Comparison of ENCODE assay signal across 34 cellular contexts in the genomic region with DNA sequence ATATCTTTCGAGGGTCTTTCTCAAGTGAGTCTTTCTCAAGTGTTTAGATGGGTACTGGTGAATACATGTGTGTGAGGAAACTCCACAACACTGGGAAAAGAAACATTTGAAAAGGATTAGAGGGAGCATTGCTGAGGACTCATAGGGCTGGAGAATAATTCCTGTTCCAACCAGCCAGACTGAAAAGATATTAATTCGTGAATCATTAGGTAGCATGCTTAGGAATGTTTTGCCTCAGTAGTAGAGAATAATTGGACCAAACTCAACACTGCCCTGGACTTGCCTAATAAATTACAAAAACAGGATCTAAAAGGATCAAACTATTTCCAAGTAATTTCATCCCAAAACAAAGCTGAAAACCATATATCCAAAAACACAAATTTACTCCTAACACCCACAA. TPM values are rescaled to one million over a fixed set of nuclear protein-coding genes. Genes with fewer than 3 reads are reported as not detected.
"Had no signal": no experiment of that assay in that cellular context is flagged by ENCODE, and none has a peak within 500 bp of the region (broad histone marks: within the 10 kb centered on the region; RNA-seq: fewer than 3 reads in every experiment).

No MANE protein-coding gene starts in this region.

- H3K4me3 ChIP-seq: body of pancreas, gastroesophageal sphincter, hepatocyte, sigmoid colon had no signal

- H3K27me3 ChIP-seq: body of pancreas, gastroesophageal sphincter, hepatocyte, neutrophil, sigmoid colon had no signal

- H3K27me3 Mint-ChIP-seq: activated B cell treated with CpG ODN at 0.5 μM for 24 hours; activated CD4-positive, alpha-beta T cell treated with anti-CD3 and anti-CD28 coated beads for 36 hours; activated CD8-positive, alpha-beta memory T cell treated with anti-CD3 and anti-CD28 coated beads, Interleukin-2, amount 10 ng/mL, durations not matched to agents 7 days and 5 days; activated naive CD4-positive, alpha-beta T cell treated with anti-CD3 and anti-CD28 coated beads, Interleukin-2, amount 50 U/mL, for 24 hours; activated naive CD8-positive, alpha-beta T cell treated with anti-CD3 and anti-CD28 coated beads, Interleukin-2, amount 50 U/mL, for 24 hours; effector memory CD8-positive, alpha-beta T cell; naive B cell; progenitor cell of endocrine pancreas; stimulated activated memory B cell treated with anti-CD40 and anti-IgM and Interleukin-4, amounts not matched to agents 10 μg/mL and 1 μg/mL and 100 μg/mL, for 72 hours; stimulated activated naive CD8-positive, alpha-beta T cell treated with anti-CD3 and anti-CD28 coated beads, Interleukin-15, amount 100 ng/mL, for 72 hours; type B pancreatic cell had no signal

- DNase-seq: activated B cell treated with CpG ODN at 0.5 μM for 24 hours; activated CD4-positive, alpha-beta T cell treated with anti-CD3 and anti-CD28 coated beads for 36 hours; activated CD8-positive, alpha-beta memory T cell treated with anti-CD3 and anti-CD28 coated beads, Interleukin-2, amount 10 ng/mL, durations not matched to agents 7 days and 5 days; activated CD8-positive, alpha-beta T cell treated with anti-CD3 and anti-CD28 coated beads, Interleukin-2, amount 10 ng/mL, durations not matched to agents 7 days and 5 days; activated naive CD8-positive, alpha-beta T cell treated with anti-CD3 and anti-CD28 coated beads, Interleukin-2, amount 50 U/mL, for 24 hours; activated T-cell treated with anti-CD3 and anti-CD28 coated beads, Interleukin-2, amount 50 U/mL, for 48 hours; body of pancreas; cortex of kidney; effector memory CD8-positive, alpha-beta T cell; naive B cell; nephron progenitor cell; retina; sigmoid colon; small intestine; stimulated activated CD4-positive, alpha-beta T cell treated with anti-CD3 and anti-CD28 coated beads, Interleukin-4, amount 100 ng/mL, for 4 hours; stimulated activated CD8-positive, alpha-beta memory T cell treated with anti-CD3 and anti-CD28 coated beads, Interleukin-4, amount 100 ng/mL, for 48 hours; stimulated activated naive CD8-positive, alpha-beta T cell treated with anti-CD3 and anti-CD28 coated beads, Interleukin-15, amount 100 ng/mL, for 72 hours; substantia nigra; T-helper 1 cell had no signal

- H3K79me2 ChIP-seq: hepatocyte had no signal

- H3K4me3 Mint-ChIP-seq: activated B cell treated with CpG ODN at 0.5 μM for 24 hours; activated CD4-positive, alpha-beta T cell treated with anti-CD3 and anti-CD28 coated beads for 36 hours; activated CD8-positive, alpha-beta memory T cell treated with anti-CD3 and anti-CD28 coated beads, Interleukin-2, amount 10 ng/mL, durations not matched to agents 7 days and 5 days; activated CD8-positive, alpha-beta T cell treated with anti-CD3 and anti-CD28 coated beads, Interleukin-2, amount 10 ng/mL, durations not matched to agents 7 days and 5 days; activated naive CD4-positive, alpha-beta T cell treated with anti-CD3 and anti-CD28 coated beads, Interleukin-2, amount 50 U/mL, for 24 hours; activated naive CD8-positive, alpha-beta T cell treated with anti-CD3 and anti-CD28 coated beads, Interleukin-2, amount 50 U/mL, for 24 hours; effector memory CD8-positive, alpha-beta T cell; mesothelial cell of epicardium; naive B cell; nephron progenitor cell; stimulated activated memory B cell treated with anti-CD40 and anti-IgM and Interleukin-4, amounts not matched to agents 10 μg/mL and 1 μg/mL and 100 μg/mL, for 72 hours; stimulated activated naive CD8-positive, alpha-beta T cell treated with anti-CD3 and anti-CD28 coated beads, Interleukin-15, amount 100 ng/mL, for 72 hours; T-helper 2 cell treated with Interferon-gamma antibody and Interleukin-4, amounts not matched to agents 5 μg/mL and 100 μg/mL, for 36 hours; type B pancreatic cell had no signal

- H3K27ac Mint-ChIP-seq: activated B cell treated with CpG ODN at 0.5 μM for 24 hours; activated CD4-positive, alpha-beta T cell treated with anti-CD3 and anti-CD28 coated beads for 36 hours; activated CD8-positive, alpha-beta memory T cell treated with anti-CD3 and anti-CD28 coated beads, Interleukin-2, amount 10 ng/mL, durations not matched to agents 7 days and 5 days; activated CD8-positive, alpha-beta T cell treated with anti-CD3 and anti-CD28 coated beads, Interleukin-2, amount 10 ng/mL, durations not matched to agents 7 days and 5 days; activated naive CD4-positive, alpha-beta T cell treated with anti-CD3 and anti-CD28 coated beads, Interleukin-2, amount 50 U/mL, for 24 hours; activated naive CD8-positive, alpha-beta T cell treated with anti-CD3 and anti-CD28 coated beads, Interleukin-2, amount 50 U/mL, for 24 hours; activated T-helper 2 cell treated with anti-CD3 and anti-CD28 coated beads, Interferon-gamma antibody, Interleukin-2, Interleukin-4, amounts not matched to agents 10 μg/mL and 5 μg/mL and 100 μg/mL, durations not matched to agents 14 hours and 24 hours and 36 hours; effector memory CD8-positive, alpha-beta T cell; mesothelial cell of epicardium; nephron progenitor cell; progenitor cell of endocrine pancreas; stimulated activated memory B cell treated with anti-CD40 and anti-IgM and Interleukin-4, amounts not matched to agents 10 μg/mL and 1 μg/mL and 100 μg/mL, for 72 hours; stimulated activated naive CD8-positive, alpha-beta T cell treated with anti-CD3 and anti-CD28 coated beads, Interleukin-15, amount 100 ng/mL, for 72 hours; T-helper 2 cell treated with Interferon-gamma antibody and Interleukin-4, amounts not matched to agents 5 μg/mL and 100 μg/mL, for 36 hours; type B pancreatic cell had no signal

- H3K36me3 Mint-ChIP-seq: mesothelial cell of epicardium, naive B cell, type B pancreatic cell had no signal

- H3K9me3 Mint-ChIP-seq: activated T-helper 2 cell treated with anti-CD3 and anti-CD28 coated beads, Interferon-gamma antibody, Interleukin-2, Interleukin-4, amounts not matched to agents 10 μg/mL and 5 μg/mL and 100 μg/mL, durations not matched to agents 14 hours and 24 hours and 36 hours; effector memory CD8-positive, alpha-beta T cell; stimulated activated naive CD8-positive, alpha-beta T cell treated with anti-CD3 and anti-CD28 coated beads, Interleukin-15, amount 100 ng/mL, for 72 hours; T-helper 2 cell treated with Interferon-gamma antibody and Interleukin-4, amounts not matched to agents 5 μg/mL and 100 μg/mL, for 36 hours; type B pancreatic cell had no signal

- ATAC-seq: activated CD4-positive, alpha-beta T cell treated with anti-CD3 and anti-CD28 coated beads for 36 hours; activated CD8-positive, alpha-beta memory T cell treated with anti-CD3 and anti-CD28 coated beads, Interleukin-2, amount 10 ng/mL, durations not matched to agents 7 days and 5 days; activated CD8-positive, alpha-beta T cell treated with anti-CD3 and anti-CD28 coated beads, Interleukin-2, amount 10 ng/mL, durations not matched to agents 7 days and 5 days; activated naive CD8-positive, alpha-beta T cell treated with anti-CD3 and anti-CD28 coated beads, Interleukin-2, amount 50 U/mL, for 24 hours; body of pancreas; effector memory CD8-positive, alpha-beta T cell; gastroesophageal sphincter; stimulated activated memory B cell treated with anti-CD40 and anti-IgM and Interleukin-4, amounts not matched to agents 10 μg/mL and 1 μg/mL and 100 μg/mL, for 72 hours; stimulated activated naive CD8-positive, alpha-beta T cell treated with anti-CD3 and anti-CD28 coated beads, Interleukin-15, amount 100 ng/mL, for 72 hours had no signal

- H3K9me3 ChIP-seq: body of pancreas, gastroesophageal sphincter, neutrophil, sigmoid colon had no signal

- H3K27ac ChIP-seq: body of pancreas, gastroesophageal sphincter, hepatocyte, neutrophil, sigmoid colon had no signal

- H2AFZ ChIP-seq: hepatocyte had no signal

- H3K4me1 Mint-ChIP-seq: activated B cell treated with CpG ODN at 0.5 μM for 24 hours; activated CD4-positive, alpha-beta T cell treated with anti-CD3 and anti-CD28 coated beads for 36 hours; activated CD8-positive, alpha-beta memory T cell treated with anti-CD3 and anti-CD28 coated beads, Interleukin-2, amount 10 ng/mL, durations not matched to agents 7 days and 5 days; activated naive CD4-positive, alpha-beta T cell treated with anti-CD3 and anti-CD28 coated beads, Interleukin-2, amount 50 U/mL, for 24 hours; activated naive CD8-positive, alpha-beta T cell treated with anti-CD3 and anti-CD28 coated beads, Interleukin-2, amount 50 U/mL, for 24 hours; mesothelial cell of epicardium; nephron progenitor cell; stimulated activated memory B cell treated with anti-CD40 and anti-IgM and Interleukin-4, amounts not matched to agents 10 μg/mL and 1 μg/mL and 100 μg/mL, for 72 hours; stimulated activated naive CD8-positive, alpha-beta T cell treated with anti-CD3 and anti-CD28 coated beads, Interleukin-15, amount 100 ng/mL, for 72 hours had no signal

- H3K36me3 ChIP-seq: gastroesophageal sphincter, neutrophil, sigmoid colon had no signal

- H3K4me1 ChIP-seq: body of pancreas, gastroesophageal sphincter, sigmoid colon had no signal

- H3K4me2 ChIP-seq: hepatocyte had no signal

- FAIRE-seq: keratinocyte, small intestine had no signal

RNA-seq across cellular contexts. Expression of a gene that starts 17.3 kb away (rescaled TPM):
- total RNA-seq: activated B cell treated with CpG ODN at 0.5 μM for 24 hours; activated CD4-positive, alpha-beta T cell treated with anti-CD3 and anti-CD28 coated beads for 36 hours; activated CD8-positive, alpha-beta memory T cell treated with anti-CD3 and anti-CD28 coated beads, Interleukin-2, amount 10 ng/mL, durations not matched to agents 7 days and 5 days; activated CD8-positive, alpha-beta T cell treated with anti-CD3 and anti-CD28 coated beads, Interleukin-2, amount 10 ng/mL, durations not matched to agents 7 days and 5 days; activated T-helper 2 cell treated with anti-CD3 and anti-CD28 coated beads, Interferon-gamma antibody, Interleukin-2, Interleukin-4, amounts not matched to agents 10 μg/mL and 5 μg/mL and 100 μg/mL, durations not matched to agents 14 hours and 24 hours and 36 hours; body of pancreas; cardiac septum; chondrocyte; gastroesophageal sphincter; hepatocyte; lower leg skin; mesothelial cell of epicardium; osteocyte; progenitor cell of endocrine pancreas; sigmoid colon had no signal
